23 cellular contexts compared by ENCODE assay signal in the genomic region with DNA sequence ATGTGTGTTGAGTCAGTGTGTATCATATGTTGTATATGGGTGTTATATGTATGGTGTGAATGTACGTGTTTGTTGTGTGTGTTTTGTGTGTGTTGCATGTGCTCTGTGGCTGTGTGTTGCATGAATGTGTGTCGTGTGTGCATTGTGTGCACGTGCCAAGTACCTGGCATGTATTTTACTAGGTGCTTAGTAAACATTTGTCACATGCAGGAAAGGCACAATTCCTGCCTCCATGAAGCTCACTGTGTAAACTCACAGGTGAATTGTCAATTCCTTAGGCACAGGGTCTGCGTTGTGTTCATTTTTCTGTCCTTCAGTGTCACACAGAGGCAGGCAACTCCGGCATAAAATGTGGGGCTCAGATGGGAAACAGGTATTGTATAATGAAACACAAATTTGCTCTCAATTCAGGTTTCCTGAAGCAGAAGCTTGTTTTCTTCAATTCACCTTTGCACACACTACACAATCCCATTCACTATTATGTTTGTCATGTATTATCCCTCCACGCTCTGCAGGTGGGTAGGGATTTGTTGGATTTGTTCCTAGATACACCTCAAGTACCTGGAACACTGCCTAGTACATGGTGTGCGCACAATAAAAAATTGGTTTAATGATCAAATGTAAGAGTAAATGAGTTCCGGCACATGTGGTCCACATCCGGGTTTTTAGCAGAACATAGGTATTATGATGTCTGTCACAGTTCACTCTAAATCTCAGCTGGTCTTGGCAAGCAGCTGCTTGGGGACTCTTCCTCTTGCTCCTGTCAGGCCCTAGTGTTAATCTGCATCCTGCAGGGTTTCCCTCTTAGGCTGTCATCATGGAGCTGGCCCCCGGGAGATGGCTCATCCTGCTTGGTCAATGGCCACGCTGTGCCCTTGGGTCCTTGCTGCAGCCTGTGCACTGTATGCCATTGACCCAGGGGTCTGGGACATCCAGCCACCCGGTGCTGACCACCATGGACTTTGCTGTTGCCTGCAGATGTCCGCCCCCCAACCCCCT. TPM values are rescaled to one million over a fixed set of nuclear protein-coding genes. Genes with fewer than 3 reads are reported as not detected.
DNase-seq lines count a peak whose midpoint lies in the region; ATAC-seq, FAIRE-seq and TF ChIP-seq lines count a peak whose summit lies in the region.
"Had no signal": no experiment of that assay in that cellular context is flagged by ENCODE, and none has a peak within 500 bp of the region (broad histone marks: within the 10 kb centered on the region; RNA-seq: fewer than 3 reads in every experiment).

No MANE protein-coding gene starts in this region.

- TF ChIP-seq EP300 in HepG2 (IDR thresholded peaks at IDR 0.05; ENCODE audit: low read depth in 2 of 2, low read length in 2 of 2) (no peak), HepG2 (CRISPR knock-in tag; IDR thresholded peaks at IDR 0.05; ENCODE audit: borderline replicate concordance) (no peak)

- TF ChIP-seq POLR2A in HepG2 (IDR thresholded peaks at IDR 0.05; ENCODE audit: insufficient read depth in 1 of 2, low read depth in 2 of 2, low read length in 2 of 2) (no peak), thyroid gland (IDR thresholded peaks at IDR 0.05) (no peak)

- H3K79me2 ChIP-seq in HepG2 (ENCODE audit: insufficient read depth, low read length), result no peaks in the 10 kb centered on the region

- no peak for TF ChIP-seq RAD21 in HepG2 (CRISPR knock-in tag; IDR thresholded peaks at IDR 0.05)

- H3K27ac ChIP-seq in VCaP, result peak overlapping the region; percentile 98
- H3K27ac ChIP-seq in HepG2 (ENCODE audit: extremely low read length, insufficient read depth, low read length), result no peak overlapping the region
- H3K27ac ChIP-seq in thyroid gland, result peak overlapping the region; percentile 59 to 84 (median 79)

- no peak for DNase-seq in activated CD4-positive, CD25-positive, alpha-beta regulatory T cell (lab: John Stamatoyannopoulos, UW)
- no peak for DNase-seq in HepG2 (ENCODE audit: low spot score)
- peak; percentile 49 to 58 for DNase-seq in thyroid gland
- no peak for DNase-seq in stimulated activated naive CD4-positive, alpha-beta T cell (lab: John Stamatoyannopoulos, UW)
- no peak for DNase-seq in central memory CD4-positive, alpha-beta T cell
- no peak for DNase-seq in NCI-H526 (lab: John Stamatoyannopoulos, UW)
- DNase-seq: activated CD4-positive, alpha-beta T cell treated with anti-CD3 and anti-CD28 coated beads, Interleukin-2, amount 50 U/mL, for 48 hours; activated naive CD4-positive, alpha-beta T cell treated with anti-CD3 and anti-CD28 coated beads, Interleukin-2, amount 10 ng/mL, durations not matched to agents 7 days and 5 days; CD8-positive, alpha-beta T cell; MV-4-11; nucleus accumbens; sigmoid colon; stimulated activated naive CD8-positive, alpha-beta T cell treated with anti-CD3 and anti-CD28 coated beads, Interleukin-15, Interleukin-2, amounts not matched to agents 100 U/mL and 50 U/mL, for 24 hours had no signal

- BruUV-seq in HepG2 (replicated peaks; lab: Mats Ljungman, UMichigan), result no TSS peak

- H4K20me1 ChIP-seq in HepG2 (ENCODE audit: insufficient read depth, low read length), result no peaks in the 10 kb centered on the region

- H3K4me1 ChIP-seq in HepG2 (ENCODE audit: insufficient read depth, low read length), result peaks cover 21% of the 10 kb centered on the region
- H3K4me1 ChIP-seq in thyroid gland, result peaks cover 71 to 74% of the 10 kb centered on the region in 2 donors

- intact Hi-C loops in HepG2 (cut with micrococcal nuclease; ENCODE audit: unreplicated experiment) (no loop called here), thyroid gland (cut with DNase I) (no loop called here)

- FAIRE-seq in HepG2 (lab: Jason Lieb, UNC), result no peak
- FAIRE-seq: colon, endothelial cell of umbilical vein, K562, TTC549 had no signal

- H3K27me3 ChIP-seq in HepG2 (ENCODE audit: control insufficient read depth in 1 of 2, insufficient read depth in 2 of 2, low read length in 2 of 2) (no peaks in the 10 kb centered on the region), thyroid gland (no peaks in the 10 kb centered on the region)
- H3K27me3 ChIP-seq: ascending aorta, sigmoid colon, upper lobe of left lung had no signal

- H3K9ac ChIP-seq in HepG2 (ENCODE audit: insufficient read depth, low read depth, low read length), result no peak overlapping the region

- CTCF ChIA-PET in HepG2 (lab: Yijun Ruan, JAX; ENCODE audit: low intra/inter-chr PET ratio, low total read pairs), result no interaction called here

- no peak for TF ChIP-seq CTCF in VCaP (conservative IDR thresholded peaks at IDR 0.05)
- no peak for TF ChIP-seq CTCF in HepG2 (CRISPR knock-in tag; IDR thresholded peaks at IDR 0.05)
- TF ChIP-seq CTCF in thyroid gland (IDR thresholded peaks at IDR 0.05), result no peak

- WGBS in HepG2 (ENCODE audit: low lambda C conversion rate), result 95% methylated on average over 13 of the region's 13 CpGs
- 68 to 72% methylated on average over 13 of the region's 13 CpGs for WGBS in thyroid gland, 2 donors

- H3K4me3 ChIP-seq in HepG2 (replicated peaks in 1 of 3; ENCODE audit: insufficient read depth in 1 of 3, low read depth in 2 of 3, low read length in 3 of 3) (no peak overlapping the region), thyroid gland (replicated peaks in 1 of 3) (no peak overlapping the region)
- H3K4me3 ChIP-seq: ascending aorta, K562, sigmoid colon, upper lobe of left lung had no signal

- no peak overlapping the region for H3K4me2 ChIP-seq in HepG2 (ENCODE audit: low read depth, low read length)

- in situ Hi-C loops in HepG2 (cut with HindIII; ENCODE audit: extremely low pct_ligation_motif_present, low pct_unique_long_range_greater_than_20kb), result no loop called here

- H2AFZ ChIP-seq in HepG2 (ENCODE audit: low read length), result no peak overlapping the region

- peak; percentile 16 to 33 for ATAC-seq in activated CD4-positive, CD25-positive, alpha-beta regulatory T cell treated with anti-CD3 and anti-CD28 coated beads, Interleukin-2, amount 50 U/mL, for 24 hours
- no peak; the same call in 2 of the 3 replicates for ATAC-seq in HepG2
- ATAC-seq: CD8-positive, alpha-beta T cell; HCT116; K562; Right ventricle myocardium inferior; stimulated activated naive CD8-positive, alpha-beta T cell treated with anti-CD3 and anti-CD28 coated beads, Interleukin-15, Interleukin-2, amounts not matched to agents 100 U/mL and 50 U/mL, for 24 hours had no signal

- POLR2A ChIA-PET in HepG2 (lab: Yijun Ruan, JAX), result no interaction called here

- H3K36me3 ChIP-seq in HepG2 (replicated peaks in 1 of 2; ENCODE audit: control insufficient read depth in 1 of 2, insufficient read depth in 2 of 2, low read length in 2 of 2) (no peaks in the 10 kb centered on the region), thyroid gland (no peaks in the 10 kb centered on the region)
- H3K36me3 ChIP-seq: ascending aorta, sigmoid colon, upper lobe of left lung had no signal

- H3K9me3 ChIP-seq in HepG2 (ENCODE audit: low read length) (no peaks in the 10 kb centered on the region), thyroid gland (no peaks in the 10 kb centered on the region)
- H3K9me3 ChIP-seq: ascending aorta, sigmoid colon, upper lobe of left lung had no signal

TF ChIP-seq in HepG2, 621 proteins besides CTCF, POLR2A, EP300 and RAD21:
- TF ChIP-seq FOXA1 (IDR thresholded peaks at IDR 0.05) (0 out of 2 replicates have a peak, but pooled peaks have one; percentile 5), FOXA1 (CRISPR knock-in tag; IDR thresholded peaks at IDR 0.05) (no peak), CEBPB (IDR thresholded peaks at IDR 0.05; ENCODE audit: borderline replicate concordance, low read depth, low read length) (no peak)

RNA-seq across cellular contexts. Expression of a gene that starts 22.0 kb away (rescaled TPM):
- total RNA-seq in HepG2 (2016; rRNA removed; fragmentation: Illumina TruSeq; extraction: Trizol) (38.0 and 48.3 TPM in 2 replicates), thyroid gland (100 to 1,000 TPM in 2 of 4 donors, 10 to 100 TPM in 2; 57.6 to 220 (median 103) TPM)
- total RNA-seq in HepG2 (2016; cell fraction: cytosol; rRNA removed; fragmentation: Illumina TruSeq; extraction: Trizol; ENCODE audit: low read depth), result 15.9 and 21.1 TPM in 2 replicates
- 40.6 and 43.4 TPM in 2 replicates for total RNA-seq in HepG2 (2016; cell fraction: insoluble cytoplasmic fraction; rRNA removed; fragmentation: Illumina TruSeq; extraction: Trizol)
- 64.6 and 78.0 TPM in 2 replicates for total RNA-seq in HepG2 (2016; cell fraction: membrane; rRNA removed; fragmentation: Illumina TruSeq; extraction: Trizol)
- total RNA-seq in HepG2 (2016; cell fraction: nucleus; rRNA removed; fragmentation: Illumina TruSeq; extraction: Trizol), result 35.3 and 37.4 TPM in 2 replicates
- polyA plus RNA-seq in HepG2 (2011; rRNA removed), result 81.2 and 93.1 TPM in 2 replicates
- 67.4 and 75.1 TPM in 2 replicates for polyA plus RNA-seq in HepG2 (2011; cell fraction: cytosol; rRNA removed)
- polyA plus RNA-seq in HepG2 (2011; cell fraction: nucleus; rRNA removed), result 35.7 and 38.6 TPM in 2 replicates
- polyA plus RNA-seq in HepG2 (2012), result 30.0 and 50.4 TPM in 2 replicates
- 29.7 and 33.1 TPM in 2 replicates for polyA plus RNA-seq in HepG2 (2016; cell fraction: cytosol; fragmentation: Illumina TruSeq; extraction: Trizol; ENCODE audit: low read depth)
- polyA plus RNA-seq in HepG2 (2016; cell fraction: insoluble cytoplasmic fraction; fragmentation: Illumina TruSeq; extraction: Trizol; ENCODE audit: low read depth), result 48.4 and 48.5 TPM in 2 replicates
- 58.8 and 67.5 TPM in 2 replicates for polyA plus RNA-seq in HepG2 (2016; cell fraction: membrane; fragmentation: Illumina TruSeq; extraction: Trizol; ENCODE audit: low read depth)
- 57.0 and 61.8 TPM in 2 replicates for polyA plus RNA-seq in HepG2 (2016; cell fraction: nucleus; fragmentation: Illumina TruSeq; extraction: Trizol; ENCODE audit: insufficient read depth, low read depth)
- polyA minus RNA-seq in HepG2 (2011; rRNA and poly(A)+ RNA removed; ENCODE audit: low replicate concordance), result 1.5 and 93.0 TPM in 2 replicates
- polyA minus RNA-seq in HepG2 (2011; cell fraction: cytosol; rRNA and poly(A)+ RNA removed), result 52.1 and 62.2 TPM in 2 replicates
- 50.9 and 53.8 TPM in 2 replicates for polyA minus RNA-seq in HepG2 (2011; cell fraction: nucleus; rRNA and poly(A)+ RNA removed)

Comparison
In these comparisons a context has a peak if more than half of its experiments do, and no peak if none do; other contexts are left out.
1. DNase-seq: peak in thyroid gland (2 of 2); none in activated CD4-positive, CD25-positive, alpha-beta regulatory T cell (0 of 4), HepG2 (single experiment), stimulated activated naive CD4-positive, alpha-beta T cell (0 of 6), central memory CD4-positive, alpha-beta T cell (single experiment) and NCI-H526 (0 of 2).